19 cellular contexts compared by ENCODE assay signal in the genomic region with DNA sequence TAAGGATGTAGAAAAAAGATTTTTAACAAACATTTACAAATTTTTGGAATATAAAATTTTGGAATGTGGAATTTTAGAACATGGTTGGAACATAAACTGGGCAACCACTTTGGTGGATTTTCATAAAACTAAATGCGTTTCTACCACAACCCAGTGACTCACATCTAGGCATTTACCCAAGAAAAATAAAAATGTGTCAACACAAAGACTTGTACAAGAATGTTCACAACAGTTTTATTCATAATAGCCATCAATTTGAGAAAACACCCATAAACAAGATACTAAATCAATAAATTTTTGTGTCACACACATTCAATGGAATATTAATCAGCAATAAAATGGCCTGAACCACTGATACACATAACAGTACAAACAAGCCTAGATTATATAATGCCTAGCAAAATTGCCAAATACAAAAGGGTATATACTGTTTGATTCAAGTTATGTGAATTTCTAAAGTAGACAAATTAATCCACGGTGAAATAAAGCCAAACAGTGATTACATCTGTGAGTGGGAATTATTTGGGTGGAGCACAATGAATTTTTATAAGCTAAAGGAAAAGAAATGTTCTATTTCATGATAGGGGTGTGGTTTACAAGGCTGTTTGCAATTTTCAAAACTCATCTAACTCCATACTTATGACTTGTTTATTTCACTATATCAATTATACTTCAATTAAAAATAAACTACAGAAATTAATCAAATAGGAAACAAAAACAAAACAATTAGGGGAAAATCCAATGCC.
DNase-seq lines count a peak whose midpoint lies in the region; FAIRE-seq and TF ChIP-seq lines count a peak whose summit lies in the region.
"Had no signal": no experiment of that assay in that cellular context is flagged by ENCODE, and none has a peak within 500 bp of the region (broad histone marks: within the 10 kb centered on the region; RNA-seq: fewer than 3 reads in every experiment).

No MANE protein-coding gene starts in this region.

- in situ Hi-C loops in KBM-7 (cut with MboI; ENCODE audit: low pct_unique_long_range_greater_than_20kb, low sequenced_read_pairs) = no loop called here

- H3K4me3 ChIP-seq in breast epithelium (no peak overlapping the region), esophagus muscularis mucosa (no peak overlapping the region)
- H3K4me3 ChIP-seq: GM12878, SJSA1 had no signal

- H3K36me3 Mint-ChIP-seq in MCF 10A (ENCODE audit: insufficient read depth, unreplicated experiment) = no peaks in the 10 kb centered on the region
- H3K36me3 Mint-ChIP-seq: activated naive CD8-positive, alpha-beta T cell treated with anti-CD3 and anti-CD28 coated beads, Interleukin-2, amount 10 ng/mL, durations not matched to agents 7 days and 5 days had no signal

- H3K27ac ChIP-seq in breast epithelium (no peak overlapping the region), esophagus muscularis mucosa (replicated peaks in 1 of 4) (peak overlapping the region; percentile 56 to 71 (median 67))
- H3K27ac ChIP-seq: 22Rv1, SJSA1 had no signal

- intact Hi-C loops in MCF 10A (cut with micrococcal nuclease) (loop anchor here (5.0 kb wide), 1 partner anchor 101 kb away; no protein-coding TSS in a partner anchor), breast epithelium (cut with DNase I; ENCODE audit: low total_unique reads) (no loop called here), esophagus muscularis mucosa (cut with DNase I) (no loop called here)

- no peak for TF ChIP-seq EP300 in esophagus muscularis mucosa (IDR thresholded peaks at IDR 0.05)

- H3K4me3 Mint-ChIP-seq in MCF 10A (ENCODE audit: unreplicated experiment) = no peak overlapping the region
- H3K4me3 Mint-ChIP-seq: activated B cell treated with CpG ODN at 0.5 μM for 24 hours; activated naive CD8-positive, alpha-beta T cell treated with anti-CD3 and anti-CD28 coated beads, Interleukin-2, amount 10 ng/mL, durations not matched to agents 7 days and 5 days; central memory CD8-positive, alpha-beta T cell had no signal

- no TSS peak for BruUV-seq in MCF 10A (replicated peaks; lab: Mats Ljungman, UMichigan)

- H3K9me3 Mint-ChIP-seq in MCF 10A (ENCODE audit: unreplicated experiment) = no peaks in the 10 kb centered on the region
- H3K9me3 Mint-ChIP-seq: activated B cell treated with CpG ODN at 0.5 μM for 24 hours; activated naive CD8-positive, alpha-beta T cell treated with anti-CD3 and anti-CD28 coated beads, Interleukin-2, amount 10 ng/mL, durations not matched to agents 7 days and 5 days; central memory CD8-positive, alpha-beta T cell had no signal

- DNase-seq in MCF 10A (ENCODE audit: unreplicated experiment) (peak; percentile 47), breast epithelium (ENCODE audit: low spot score in 2 of 2) (no peak), esophagus muscularis mucosa (ENCODE audit: extremely low spot score) (no peak), non-pigmented ciliary epithelial cell (ENCODE audit: low read depth) (peak; percentile 5), C1 segment of cervical spinal cord (lab: John Stamatoyannopoulos, UW) (no peak), KBM-7 (no peak), GM12891 (ENCODE audit: insufficient read length, low spot score) (no peak), occipital lobe (lab: John Stamatoyannopoulos, UW) (no peak)
- DNase-seq: activated B cell treated with CpG ODN at 0.5 μM for 24 hours; activated naive CD8-positive, alpha-beta T cell treated with anti-CD3 and anti-CD28 coated beads, Interleukin-2, amount 10 ng/mL, durations not matched to agents 7 days and 5 days; GDM1; NCI-H2081 treated with DMSO at 0.1 percent for 48 hours; NCI-H524 treated with DMSO at 0.1 percent for 48 hours; T-helper 2 cell had no signal

- CTCF ChIA-PET in MCF 10A (lab: Yijun Ruan, JAX) = interaction anchor here (0.5 to 0.6 kb wide), 2 partner anchors 40 to 297 kb away, joined by 3 read pairs; no protein-coding TSS in a partner anchor

- no peaks in the 10 kb centered on the region for H3K27me3 ChIP-seq in breast epithelium
- no peaks in the 10 kb centered on the region for H3K27me3 ChIP-seq in esophagus muscularis mucosa
- H3K27me3 ChIP-seq: SJSA1 had no signal

- TF ChIP-seq POLR2A in breast epithelium (IDR thresholded peaks at IDR 0.05) = no peak
- TF ChIP-seq POLR2A in esophagus muscularis mucosa (IDR thresholded peaks at IDR 0.05; ENCODE audit: low read depth) = no peak
- no peak for TF ChIP-seq POLR2A in GM12891 (IDR thresholded peaks at IDR 0.05; ENCODE audit: low read depth, low read length)

- POLR2A ChIA-PET in MCF 10A (lab: Yijun Ruan, JAX) = no interaction called here

- H3K4me1 ChIP-seq in breast epithelium (no peaks in the 10 kb centered on the region), esophagus muscularis mucosa (peaks cover 0 to 4% (median 0%) of the 10 kb centered on the region in 4 donors)
- H3K4me1 ChIP-seq: SJSA1 had no signal

- H3K36me3 ChIP-seq in breast epithelium = no peaks in the 10 kb centered on the region
- H3K36me3 ChIP-seq in esophagus muscularis mucosa = no peaks in the 10 kb centered on the region
- H3K36me3 ChIP-seq: SJSA1 had no signal

- TF ChIP-seq CTCF in MCF 10A (IDR thresholded peaks at IDR 0.05; ENCODE audit: unreplicated experiment) (no peak), breast epithelium (IDR thresholded peaks at IDR 0.05) (no peak), esophagus muscularis mucosa (IDR thresholded peaks at IDR 0.05) (no peak)

- H3K4me1 Mint-ChIP-seq in MCF 10A (ENCODE audit: insufficient read depth, unreplicated experiment) = peaks cover 5% of the 10 kb centered on the region
- H3K4me1 Mint-ChIP-seq: activated B cell treated with CpG ODN at 0.5 μM for 24 hours; central memory CD8-positive, alpha-beta T cell had no signal

- H3K9me3 ChIP-seq in breast epithelium = no peaks in the 10 kb centered on the region
- H3K9me3 ChIP-seq in esophagus muscularis mucosa = no peaks in the 10 kb centered on the region
- H3K9me3 ChIP-seq: SJSA1 had no signal

- H3K27ac Mint-ChIP-seq in MCF 10A (ENCODE audit: low read depth, unreplicated experiment) = no peak overlapping the region
- H3K27ac Mint-ChIP-seq: activated B cell treated with CpG ODN at 0.5 μM for 24 hours; activated naive CD8-positive, alpha-beta T cell treated with anti-CD3 and anti-CD28 coated beads, Interleukin-2, amount 10 ng/mL, durations not matched to agents 7 days and 5 days had no signal

- peaks cover 19% of the 10 kb centered on the region for H3K27me3 Mint-ChIP-seq in MCF 10A (ENCODE audit: insufficient read depth, unreplicated experiment)
- H3K27me3 Mint-ChIP-seq: activated naive CD8-positive, alpha-beta T cell treated with anti-CD3 and anti-CD28 coated beads, Interleukin-2, amount 10 ng/mL, durations not matched to agents 7 days and 5 days; central memory CD8-positive, alpha-beta T cell had no signal

- WGBS in esophagus muscularis mucosa = 48% methylated on average over 2 of the region's 2 CpGs

- FAIRE-seq in GM12891 (lab: Jason Lieb, UNC) = no peak
- FAIRE-seq: D721Med, GM12878 had no signal

TF ChIP-seq in GM12891, 5 proteins besides CTCF, POLR2A, EP300 and RAD21:
- TF ChIP-seq POU2F2 (IDR thresholded peaks at IDR 0.05; ENCODE audit: low read depth, low read length) (no peak), TAF1 (IDR thresholded peaks at IDR 0.05; ENCODE audit: low read depth, low read length) (no peak), PAX5 (IDR thresholded peaks at IDR 0.05; ENCODE audit: insufficient read depth, low read length, severe bottlenecking) (no peak), POLR2AphosphoS5 (IDR thresholded peaks at IDR 0.05; ENCODE audit: low read depth, low read length) (no peak), SPI1 (IDR thresholded peaks at IDR 0.05; ENCODE audit: low read depth, low read length) (no peak)
TF ChIP-seq in GM12891: peak in this region for 0.

Comparison
In these comparisons a context has a peak if more than half of its experiments do, and no peak if none do; other contexts are left out.
1. DNase-seq: peak in MCF 10A (single experiment) and non-pigmented ciliary epithelial cell (single experiment); none in breast epithelium (0 of 2), esophagus muscularis mucosa (single experiment), C1 segment of cervical spinal cord (0 of 14), KBM-7 (single experiment), GM12891 (single experiment) and occipital lobe (single experiment).
2. H3K27ac ChIP-seq: peak in esophagus muscularis mucosa (4 of 4); none in breast epithelium (0 of 2).